In genomic region chr3:158110658-158111018, GRCh38 we compare ENCODE assay signal across 8 cellular contexts. TPM values are rescaled to one million over a fixed set of nuclear protein-coding genes. Genes with fewer than 3 reads are reported as not detected.
DNase-seq lines count a peak whose midpoint lies in the region; ATAC-seq and TF ChIP-seq lines count a peak whose summit lies in the region.

No MANE protein-coding gene starts in this region.

- peak overlapping the region; percentile 83 for H3K27ac Mint-ChIP-seq in natural killer cell

- H3K36me3 Mint-ChIP-seq in natural killer cell: no peaks in the 10 kb centered on the region

- peak overlapping the region; percentile 100 for H3K4me3 Mint-ChIP-seq in natural killer cell

- peak; percentile 13 for ATAC-seq in HG03571 (IDR thresholded peaks at IDR 0.05; ENCODE audit: unreplicated experiment)
- ATAC-seq in natural killer cell: no peak

- DNase-seq in cardiac fibroblast (ENCODE audit: low read depth in 2 of 2): no peak
- no peak for DNase-seq in natural killer cell
- no peak for DNase-seq in HT-29 (ENCODE audit: low spot score)
- no peak for DNase-seq in NOMO-1 treated with DMSO at 0.1 percent for 48 hours (lab: John Stamatoyannopoulos, UW; ENCODE audit: unreplicated experiment)
- no peak for DNase-seq in putamen (ENCODE audit: low spot score)
- DNase-seq in GOT3 (lab: John Stamatoyannopoulos, UW): no peak

- H3K4me3 ChIP-seq in GM08714 (ENCODE audit: low read length) (peak overlapping the region; percentile 99), cardiac fibroblast (replicated peaks in 1 of 2; ENCODE audit: low read depth in 2 of 2, low read length in 2 of 2) (peak overlapping the region; percentile 76 to 79)

- peaks cover 28 to 38% of the 10 kb centered on the region in 2 donors for H3K27me3 Mint-ChIP-seq in natural killer cell (ENCODE audit: low read depth in 2 of 2)

- TF ChIP-seq CTCF in cardiac fibroblast (IDR thresholded peaks at IDR 0.05; ENCODE audit: low read depth, low read length) (no peak), natural killer cell (IDR thresholded peaks at IDR 0.05) (no peak)

- intact Hi-C loops in natural killer cell (cut with micrococcal nuclease): no loop called here

- H3K9me3 Mint-ChIP-seq in natural killer cell: no peaks in the 10 kb centered on the region

- H3K4me1 Mint-ChIP-seq in natural killer cell: peaks cover 55 to 64% of the 10 kb centered on the region in 2 donors

RNA-seq across cellular contexts. Expression of gene RSRC1, which starts 0.7 kb away (rescaled TPM):
- total RNA-seq in natural killer cell: 10 to 100 TPM; 37.3 to 41.1 (median 37.6) TPM
- total RNA-seq in HT-29 (2014; rRNA removed; shearing (Covaris generic)): 17.4 and 17.8 TPM in 2 replicates

RNA-seq across cellular contexts. Expression of gene SHOX2, which starts 4.4 kb away (rescaled TPM):
- not detected for total RNA-seq in natural killer cell
- not detected in 2 replicates for total RNA-seq in HT-29 (2014; rRNA removed; shearing (Covaris generic))
